ENCODE assay signal across 2 cellular contexts in the genomic region with DNA sequence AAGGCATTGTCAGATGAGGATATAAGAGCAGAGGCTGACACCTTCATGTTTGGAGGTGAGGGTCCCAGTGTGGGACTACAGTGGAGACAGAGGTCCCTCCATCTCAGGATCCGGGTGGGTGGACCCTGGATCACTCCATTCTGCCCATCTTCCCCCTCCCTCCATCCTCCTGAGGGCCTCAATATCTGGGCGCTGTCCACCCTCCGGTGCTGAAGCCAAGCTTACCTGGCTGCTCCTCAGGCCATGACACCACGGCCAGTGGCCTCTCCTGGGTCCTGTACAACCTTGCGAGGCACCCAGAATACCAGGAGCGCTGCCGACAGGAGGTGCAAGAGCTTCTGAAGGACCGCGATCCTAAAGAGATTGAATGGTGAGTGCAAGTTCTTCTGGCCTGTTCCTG.
TF ChIP-seq lines count a peak whose summit lies in the region.

No MANE protein-coding gene starts in this region.

TF ChIP-seq in A549, 52 proteins besides CTCF, POLR2A, EP300 and RAD21:
- TF ChIP-seq NPAS2 (CRISPR knock-in tag; IDR thresholded peaks at IDR 0.05; ENCODE audit: borderline replicate concordance) = no peak
- TF ChIP-seq, protein P1, sequence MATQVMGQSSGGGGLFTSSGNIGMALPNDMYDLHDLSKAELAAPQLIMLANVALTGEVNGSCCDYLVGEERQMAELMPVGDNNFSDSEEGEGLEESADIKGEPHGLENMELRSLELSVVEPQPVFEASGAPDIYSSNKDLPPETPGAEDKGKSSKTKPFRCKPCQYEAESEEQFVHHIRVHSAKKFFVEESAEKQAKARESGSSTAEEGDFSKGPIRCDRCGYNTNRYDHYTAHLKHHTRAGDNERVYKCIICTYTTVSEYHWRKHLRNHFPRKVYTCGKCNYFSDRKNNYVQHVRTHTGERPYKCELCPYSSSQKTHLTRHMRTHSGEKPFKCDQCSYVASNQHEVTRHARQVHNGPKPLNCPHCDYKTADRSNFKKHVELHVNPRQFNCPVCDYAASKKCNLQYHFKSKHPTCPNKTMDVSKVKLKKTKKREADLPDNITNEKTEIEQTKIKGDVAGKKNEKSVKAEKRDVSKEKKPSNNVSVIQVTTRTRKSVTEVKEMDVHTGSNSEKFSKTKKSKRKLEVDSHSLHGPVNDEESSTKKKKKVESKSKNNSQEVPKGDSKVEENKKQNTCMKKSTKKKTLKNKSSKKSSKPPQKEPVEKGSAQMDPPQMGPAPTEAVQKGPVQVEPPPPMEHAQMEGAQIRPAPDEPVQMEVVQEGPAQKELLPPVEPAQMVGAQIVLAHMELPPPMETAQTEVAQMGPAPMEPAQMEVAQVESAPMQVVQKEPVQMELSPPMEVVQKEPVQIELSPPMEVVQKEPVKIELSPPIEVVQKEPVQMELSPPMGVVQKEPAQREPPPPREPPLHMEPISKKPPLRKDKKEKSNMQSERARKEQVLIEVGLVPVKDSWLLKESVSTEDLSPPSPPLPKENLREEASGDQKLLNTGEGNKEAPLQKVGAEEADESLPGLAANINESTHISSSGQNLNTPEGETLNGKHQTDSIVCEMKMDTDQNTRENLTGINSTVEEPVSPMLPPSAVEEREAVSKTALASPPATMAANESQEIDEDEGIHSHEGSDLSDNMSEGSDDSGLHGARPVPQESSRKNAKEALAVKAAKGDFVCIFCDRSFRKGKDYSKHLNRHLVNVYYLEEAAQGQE (IDR thresholded peaks at IDR 0.05) = peak; percentile 80

TF ChIP-seq in GM12878, 131 proteins besides CTCF, POLR2A, EP300 and RAD21:
- TF ChIP-seq TCF12 (IDR thresholded peaks at IDR 0.05; ENCODE audit: low read depth, low read length) (no peak), HDAC2 (IDR thresholded peaks at IDR 0.05) (no peak), BHLHE40 (IDR thresholded peaks at IDR 0.05; ENCODE audit: borderline replicate concordance in 1 of 2, low read depth in 2 of 2, low read length in 1 of 2) (no peak)
- TF ChIP-seq, protein P1 (IDR thresholded peaks at IDR 0.05; ENCODE audit: low read depth, low read length) = peak; percentile 80
